In genomic region chr12:94148841-94149780, GRCh38 we compare ENCODE assay signal across 9 cellular contexts. TPM values are rescaled to one million over a fixed set of nuclear protein-coding genes. Genes with fewer than 3 reads are reported as not detected.
DNase-seq lines count a peak whose midpoint lies in the region; ATAC-seq and TF ChIP-seq lines count a peak whose summit lies in the region.
"Had no signal": no experiment of that assay in that cellular context is flagged by ENCODE, and none has a peak within 500 bp of the region (broad histone marks: within the 10 kb centered on the region; RNA-seq: fewer than 3 reads in every experiment).

No MANE protein-coding gene starts in this region.

- intact Hi-C loops in tibial artery (cut with DNase I; ENCODE audit: low total_unique reads) = no loop called here

- H3K4me3 ChIP-seq in MG63 = peak overlapping the region; percentile 40
- peak overlapping the region; percentile 23 to 81 for H3K4me3 ChIP-seq in muscle layer of duodenum (ENCODE audit: low read depth in 1 of 2, low read length in 2 of 2)
- H3K4me3 ChIP-seq in tibial artery = peak overlapping the region; percentile 52 to 59

- TF ChIP-seq POLR2A in GM10847 (IDR thresholded peaks at IDR 0.05; ENCODE audit: extremely low read depth, insufficient read length) = peak; percentile 7

- no peaks in the 10 kb centered on the region for H3K9me3 ChIP-seq in MG63
- no peaks in the 10 kb centered on the region for H3K9me3 ChIP-seq in muscle layer of duodenum (ENCODE audit: control insufficient read depth in 1 of 2, low read length in 2 of 2)
- no peaks in the 10 kb centered on the region for H3K9me3 ChIP-seq in tibial artery

- H3K27ac ChIP-seq in muscle layer of duodenum (ENCODE audit: low read length) = no peak overlapping the region
- no peak overlapping the region for H3K27ac ChIP-seq in tibial artery
- H3K27ac ChIP-seq: epithelial cell of prostate had no signal

- H3K4me1 ChIP-seq in muscle layer of duodenum (ENCODE audit: control insufficient read depth in 1 of 2, insufficient read depth in 2 of 2, low read length in 2 of 2) = peaks cover 4 to 19% of the 10 kb centered on the region in 2 donors
- H3K4me1 ChIP-seq in tibial artery = peaks cover 0 to 35% (median 26%) of the 10 kb centered on the region in 4 donors

- H3K27me3 ChIP-seq in MG63 = peaks cover 69% of the 10 kb centered on the region
- H3K27me3 ChIP-seq in muscle layer of duodenum (ENCODE audit: low read depth, low read length) = peaks cover 7% of the 10 kb centered on the region
- peaks cover 0 to 45% of the 10 kb centered on the region in 2 donors for H3K27me3 ChIP-seq in tibial artery

- ATAC-seq in GM21786 (IDR thresholded peaks at IDR 0.05; ENCODE audit: unreplicated experiment) = peak; percentile 28

- TF ChIP-seq CTCF in tibial artery (IDR thresholded peaks at IDR 0.05) = no peak

- H3K36me3 ChIP-seq in MG63 = no peaks in the 10 kb centered on the region
- H3K36me3 ChIP-seq in muscle layer of duodenum (ENCODE audit: control insufficient read depth in 1 of 2, insufficient read depth in 2 of 2, low read length in 2 of 2) = no peaks in the 10 kb centered on the region
- H3K36me3 ChIP-seq in tibial artery = no peaks in the 10 kb centered on the region

- DNase-seq in MG63 = peak; percentile 52
- peak; percentile 30 for DNase-seq in activated CD4-positive, alpha-beta T cell treated with anti-CD3 and anti-CD28 coated beads, Interleukin-2, amount 50 U/mL, for 1 hour
- peak; percentile 59 for DNase-seq in epidermal melanocyte (ENCODE audit: insufficient read length, low spot score)
- DNase-seq in tibial artery = no peak
- DNase-seq in NCI-H2029 treated with DMSO at 0.1 percent for 48 hours (lab: John Stamatoyannopoulos, UW) = no peak

RNA-seq across cellular contexts. Expression of gene PLXNC1, which starts 0.7 kb away (rescaled TPM):
- 0.16 and 0.52 TPM in 2 replicates for total RNA-seq in MG63 (2014; rRNA removed; shearing (Covaris generic); ENCODE audit: low replicate concordance)

Comparison
In these comparisons a context has a peak if more than half of its experiments do, and no peak if none do; other contexts are left out.
1. DNase-seq: peak in MG63 (single experiment), activated CD4-positive, alpha-beta T cell treated with anti-CD3 and anti-CD28 coated beads, Interleukin-2, amount 50 U/mL, for 1 hour (single experiment) and epidermal melanocyte (single experiment); none in tibial artery (0 of 2) and NCI-H2029 treated with DMSO at 0.1 percent for 48 hours (single experiment).
2. Peak in every context shown above with its lines, with median percentiles within 50 percentile points of each other: H3K4me3 ChIP-seq.